ENCODE assay signal across 14 cellular contexts in genomic region chr10:92834331-92834730, GRCh38.
"Had no signal": no experiment of that assay in that cellular context is flagged by ENCODE, and none has a peak within 500 bp of the region (broad histone marks: within the 10 kb centered on the region; RNA-seq: fewer than 3 reads in every experiment).

No MANE protein-coding gene starts in this region.

- H3K27me3 ChIP-seq: right lobe of liver had no signal

- H3K36me3 Mint-ChIP-seq: natural killer cell had no signal

- H3K27ac Mint-ChIP-seq: activated CD8-positive, alpha-beta T cell treated with anti-CD3 and anti-CD28 coated beads for 36 hours; activated naive CD8-positive, alpha-beta T cell treated with anti-CD3 and anti-CD28 coated beads, Interleukin-2, amount 10 ng/mL, durations not matched to agents 7 days and 5 days; natural killer cell; stimulated activated naive CD8-positive, alpha-beta T cell treated with anti-CD3 and anti-CD28 coated beads, Interleukin-15, Interleukin-2, amounts not matched to agents 100 ng/mL and 50 ng/mL, for 24 hours had no signal

- H3K9me3 Mint-ChIP-seq: activated CD8-positive, alpha-beta T cell treated with anti-CD3 and anti-CD28 coated beads for 36 hours; activated naive CD8-positive, alpha-beta T cell treated with anti-CD3 and anti-CD28 coated beads, Interleukin-2, amount 10 ng/mL, durations not matched to agents 7 days and 5 days; natural killer cell; stimulated activated naive CD8-positive, alpha-beta T cell treated with anti-CD3 and anti-CD28 coated beads, Interleukin-15, Interleukin-2, amounts not matched to agents 100 ng/mL and 50 ng/mL, for 24 hours had no signal

- ATAC-seq: activated CD8-positive, alpha-beta T cell treated with anti-CD3 and anti-CD28 coated beads for 36 hours; natural killer cell; right lobe of liver had no signal

- H3K9me3 ChIP-seq: prostate gland, right lobe of liver had no signal

- H3K27me3 Mint-ChIP-seq: activated CD8-positive, alpha-beta T cell treated with anti-CD3 and anti-CD28 coated beads for 36 hours; activated naive CD8-positive, alpha-beta T cell treated with anti-CD3 and anti-CD28 coated beads, Interleukin-2, amount 10 ng/mL, durations not matched to agents 7 days and 5 days; stimulated activated naive CD8-positive, alpha-beta T cell treated with anti-CD3 and anti-CD28 coated beads, Interleukin-15, Interleukin-2, amounts not matched to agents 100 ng/mL and 50 ng/mL, for 24 hours had no signal

- H3K36me3 ChIP-seq: prostate gland, right lobe of liver had no signal

- H3K4me3 Mint-ChIP-seq: activated CD8-positive, alpha-beta T cell treated with anti-CD3 and anti-CD28 coated beads for 36 hours; activated naive CD8-positive, alpha-beta T cell treated with anti-CD3 and anti-CD28 coated beads, Interleukin-2, amount 10 ng/mL, durations not matched to agents 7 days and 5 days; natural killer cell; stimulated activated naive CD8-positive, alpha-beta T cell treated with anti-CD3 and anti-CD28 coated beads, Interleukin-15, Interleukin-2, amounts not matched to agents 100 ng/mL and 50 ng/mL, for 24 hours had no signal

- H3K4me3 ChIP-seq: prostate gland, right lobe of liver had no signal

- DNase-seq: activated CD8-positive, alpha-beta memory T cell treated with anti-CD3 and anti-CD28 coated beads, Interleukin-2, amount 50 U/mL, for 4 hours; activated CD8-positive, alpha-beta T cell treated with anti-CD3 and anti-CD28 coated beads for 36 hours; activated naive CD8-positive, alpha-beta T cell treated with anti-CD3 and anti-CD28 coated beads, Interleukin-2, amount 10 ng/mL, durations not matched to agents 7 days and 5 days; aorta; effector CD8-positive, alpha-beta T cell; glutamatergic neuron; mammary epithelial cell; natural killer cell; nucleus accumbens; right lobe of liver; stimulated activated CD4-positive, alpha-beta T cell treated with anti-CD3 and anti-CD28 coated beads, Interleukin-2, amount 100 ng/mL, for 48 hours; stimulated activated CD8-positive, alpha-beta memory T cell treated with anti-CD3 and anti-CD28 coated beads, Interleukin-4, amount 100 ng/mL, for 48 hours had no signal

- H3K4me1 ChIP-seq: prostate gland, right lobe of liver had no signal

- H3K27ac ChIP-seq: prostate gland, right lobe of liver had no signal
